Comparison of ENCODE assay signal across 10 cellular contexts in the genomic region with DNA sequence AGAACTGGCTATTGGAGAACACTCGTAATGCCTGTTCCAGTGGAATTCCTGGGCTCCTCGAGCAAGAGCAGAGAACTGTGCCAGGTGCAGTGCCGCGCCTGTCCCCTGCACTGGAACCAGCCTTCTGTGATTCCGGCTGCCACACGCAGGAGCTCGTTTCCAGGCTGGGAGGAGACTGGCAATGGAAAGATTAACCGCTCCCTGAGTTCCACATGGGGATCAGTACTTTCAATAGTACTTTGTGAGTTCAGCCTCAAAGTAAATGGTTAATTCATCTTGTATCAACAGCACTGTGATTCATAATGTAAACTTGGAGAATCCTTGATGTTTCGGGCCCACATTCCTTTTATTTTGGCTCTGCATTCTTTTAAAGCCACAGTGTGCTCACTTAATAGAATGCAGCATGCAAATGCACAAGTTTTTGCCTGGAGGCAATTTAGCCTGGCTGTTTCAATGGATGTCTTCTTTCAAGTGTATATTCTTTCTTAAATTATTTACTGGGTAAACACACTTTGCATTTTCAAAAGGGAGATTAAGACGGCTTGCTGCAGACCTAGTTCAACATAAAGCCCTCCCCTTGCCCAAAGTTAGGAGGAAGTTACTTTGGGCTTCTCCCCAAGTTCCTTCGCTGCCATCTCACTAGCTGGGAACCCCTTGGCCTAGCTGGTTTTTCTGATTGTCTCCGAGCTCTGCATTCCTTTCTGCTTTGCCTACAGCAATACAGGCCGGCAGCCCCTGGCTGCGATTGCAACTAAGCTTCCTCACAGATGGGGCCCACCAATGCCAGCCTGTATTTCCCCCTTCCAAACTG.
DNase-seq lines count a peak whose midpoint lies in the region; ATAC-seq and TF ChIP-seq lines count a peak whose summit lies in the region.
"Had no signal": no experiment of that assay in that cellular context is flagged by ENCODE, and none has a peak within 500 bp of the region (broad histone marks: within the 10 kb centered on the region; RNA-seq: fewer than 3 reads in every experiment).

No MANE protein-coding gene starts in this region.

- H3K36me3 ChIP-seq in tibial artery, result no peaks in the 10 kb centered on the region
- H3K36me3 ChIP-seq in BE2C, result peaks cover 4% of the 10 kb centered on the region; the same call in 1 of the 2 replicates

- H3K4me1 ChIP-seq in tibial artery (peaks cover 0 to 24% (median 17%) of the 10 kb centered on the region in 4 donors), BE2C (peaks cover 30% of the 10 kb centered on the region)

- H3K27ac Mint-ChIP-seq in brain, result peak overlapping the region in 4 of 5 experiments; percentile 72 to 87 (median 74)
- H3K27ac Mint-ChIP-seq: stimulated activated naive CD8-positive, alpha-beta T cell treated with anti-CD3 and anti-CD28 coated beads, Interleukin-15, Interleukin-2, amounts not matched to agents 100 ng/mL and 50 ng/mL, for 24 hours had no signal

- peak; percentile 60 for DNase-seq in HS-27A (ENCODE audit: low read depth)
- peak; percentile 96 for DNase-seq in kidney glomerular epithelial cell (lab: John Stamatoyannopoulos, UW)
- DNase-seq in tibial artery, result peak; percentile 42 to 89
- DNase-seq in G401 (ENCODE audit: low spot score), result no peak
- DNase-seq in BE2C, result no peak
- DNase-seq: GOT3, heart left ventricle had no signal

- H3K36me3 Mint-ChIP-seq in brain, result peaks cover 14% of the 10 kb centered on the region

- H3K27ac ChIP-seq in tibial artery, result peak overlapping the region; percentile 40 to 55
- H3K27ac ChIP-seq: heart left ventricle had no signal

- H3K4me3 Mint-ChIP-seq in brain, result peak overlapping the region in 4 of 5 experiments; percentile 10 to 73 (median 47)
- H3K4me3 Mint-ChIP-seq: stimulated activated naive CD8-positive, alpha-beta T cell treated with anti-CD3 and anti-CD28 coated beads, Interleukin-15, Interleukin-2, amounts not matched to agents 100 ng/mL and 50 ng/mL, for 24 hours had no signal

- H3K27me3 ChIP-seq in tibial artery (no peaks in the 10 kb centered on the region), BE2C (no peaks in the 10 kb centered on the region)
- H3K27me3 ChIP-seq: heart left ventricle had no signal

- H3K27me3 Mint-ChIP-seq in brain, result peaks cover 11% of the 10 kb centered on the region
- H3K27me3 Mint-ChIP-seq: stimulated activated naive CD8-positive, alpha-beta T cell treated with anti-CD3 and anti-CD28 coated beads, Interleukin-15, Interleukin-2, amounts not matched to agents 100 ng/mL and 50 ng/mL, for 24 hours had no signal

- intact Hi-C loops in tibial artery (cut with DNase I; ENCODE audit: low total_unique reads), result no loop called here

- ATAC-seq in HG03039 (IDR thresholded peaks at IDR 0.05; ENCODE audit: unreplicated experiment), result no peak

- H3K9me3 Mint-ChIP-seq in brain, result peaks cover 0 to 8% (median 2%) of the 10 kb centered on the region in 5 experiments
- H3K9me3 Mint-ChIP-seq: stimulated activated naive CD8-positive, alpha-beta T cell treated with anti-CD3 and anti-CD28 coated beads, Interleukin-15, Interleukin-2, amounts not matched to agents 100 ng/mL and 50 ng/mL, for 24 hours had no signal

- H3K4me3 ChIP-seq in tibial artery, result no peak overlapping the region
- H3K4me3 ChIP-seq in BE2C (ENCODE audit: low read depth, low read length), result no peak overlapping the region
- H3K4me3 ChIP-seq: heart left ventricle had no signal

- H3K4me1 Mint-ChIP-seq in brain, result peaks cover 69% of the 10 kb centered on the region

- TF ChIP-seq CTCF in brain (conservative IDR thresholded peaks at IDR 0.05), result no peak
- TF ChIP-seq CTCF in tibial artery (IDR thresholded peaks at IDR 0.05), result peak; percentile 5 to 38
- TF ChIP-seq CTCF in BE2C (IDR thresholded peaks at IDR 0.05; ENCODE audit: low read depth, low read length), result no peak

- in situ Hi-C loops in G401 (cut with HindIII; ENCODE audit: low sequenced_read_pairs), result no loop called here

- H3K9me3 ChIP-seq in tibial artery, result no peaks in the 10 kb centered on the region
- no peaks in the 10 kb centered on the region for H3K9me3 ChIP-seq in BE2C
- H3K9me3 ChIP-seq: heart left ventricle had no signal

Comparison
In these comparisons a context has a peak if more than half of its experiments do, and no peak if none do; other contexts are left out.
1. DNase-seq: peak in HS-27A (single experiment), kidney glomerular epithelial cell (single experiment) and tibial artery (2 of 2); none in G401 (single experiment) and BE2C (single experiment).
2. CTCF ChIP-seq: peak in tibial artery (2 of 2); none in brain (0 of 2) and BE2C (single experiment).